In the genomic region with DNA sequence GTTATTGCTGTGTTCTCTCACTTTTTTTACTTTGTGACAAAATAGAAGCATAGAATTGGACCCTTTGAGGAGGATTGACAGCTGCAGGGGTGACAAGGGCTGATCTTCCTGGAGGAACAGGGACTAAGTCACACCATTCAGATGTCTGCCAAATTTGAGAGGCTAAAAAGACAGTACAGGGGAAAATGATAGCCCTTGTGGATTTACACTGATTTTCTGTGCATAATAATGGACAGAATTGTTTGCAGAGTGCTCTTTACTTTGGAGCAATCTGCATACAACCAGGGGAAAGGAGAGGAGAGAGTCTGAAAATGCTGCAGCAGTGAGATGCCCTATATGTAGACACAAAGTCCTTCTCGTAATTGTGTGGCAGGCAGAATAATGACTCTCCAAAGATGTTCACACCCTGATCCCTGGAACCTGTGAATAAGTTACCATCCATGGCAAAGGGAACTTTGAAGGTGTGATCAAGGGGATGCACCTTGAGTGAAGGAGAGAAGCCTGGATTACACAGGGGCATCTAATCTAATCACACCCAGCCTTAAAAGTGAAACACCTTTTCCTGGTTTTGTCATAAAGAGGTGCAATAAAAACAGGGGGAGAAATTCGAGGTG, we compare ENCODE assay signal across 20 cellular contexts.
A peak's percentile ranks its signal among the peaks of the same experiment; 100 is the strongest.
DNase-seq lines count a peak whose midpoint lies in the region; TF ChIP-seq lines count a peak whose summit lies in the region.
"Had no signal": no experiment of that assay in that cellular context is flagged by ENCODE, and none has a peak within 500 bp of the region (broad histone marks: within the 10 kb centered on the region; RNA-seq: fewer than 3 reads in every experiment).

No MANE protein-coding gene starts in this region.

- no peaks in the 10 kb centered on the region for H3K27me3 Mint-ChIP-seq in progenitor cell of endocrine pancreas
- peaks cover 16% of the 10 kb centered on the region for H3K27me3 Mint-ChIP-seq in mesothelial cell of epicardium (ENCODE audit: low read depth)

- H3K9me3 Mint-ChIP-seq in progenitor cell of endocrine pancreas (ENCODE audit: low read depth), result peaks cover 8% of the 10 kb centered on the region
- peaks cover 3% of the 10 kb centered on the region for H3K9me3 Mint-ChIP-seq in mesothelial cell of epicardium

- TF ChIP-seq CTCF in progenitor cell of endocrine pancreas (IDR thresholded peaks at IDR 0.05; ENCODE audit: unreplicated experiment) (no peak), mesothelial cell of epicardium (IDR thresholded peaks at IDR 0.05; ENCODE audit: unreplicated experiment) (no peak)

- H3K4me1 Mint-ChIP-seq in progenitor cell of endocrine pancreas (ENCODE audit: low read depth), result peaks cover 50% of the 10 kb centered on the region
- H3K4me1 Mint-ChIP-seq in mesothelial cell of epicardium, result no peaks in the 10 kb centered on the region

- peak overlapping the region; percentile 96 for H3K27ac ChIP-seq in caudate nucleus (ENCODE audit: low read depth, low read length)
- H3K27ac ChIP-seq: 22Rv1, SK-N-MC had no signal

- H3K36me3 Mint-ChIP-seq in progenitor cell of endocrine pancreas (ENCODE audit: insufficient read depth) (no peaks in the 10 kb centered on the region), mesothelial cell of epicardium (no peaks in the 10 kb centered on the region)

- DNase-seq in NCI-H2081 (lab: John Stamatoyannopoulos, UW) (peak; percentile 21 to 25), NCI-H2081 treated with DMSO at 0.1 percent for 48 hours (lab: John Stamatoyannopoulos, UW) (no peak), caudate nucleus (lab: John Stamatoyannopoulos, UW) (no peak), medulla oblongata (ENCODE audit: extremely low spot score) (peak; percentile 36), superior temporal gyrus (ENCODE audit: extremely low spot score) (peak; percentile 67), progenitor cell of endocrine pancreas (ENCODE audit: low spot score, unreplicated experiment) (no peak), mesothelial cell of epicardium (ENCODE audit: low spot score in 2 of 2, unreplicated experiment in 2 of 2) (no peak), NCI-H187 treated with DMSO at 0.1 percent for 48 hours (lab: John Stamatoyannopoulos, UW) (no peak)
- DNase-seq: BE2C, DMS153, Karpas-422, NCI-H1092, NCI-H1417 treated with DMSO at 0.1 percent for 48 hours, NCI-H2029, NCI-H2171 treated with DMSO at 0.1 percent for 48 hours, NCI-H345, NCI-H510A treated with DMSO at 0.1 percent for 48 hours, SIG-M5 had no signal

- H3K4me3 Mint-ChIP-seq in progenitor cell of endocrine pancreas (ENCODE audit: low read depth) (no peak overlapping the region), mesothelial cell of epicardium (no peak overlapping the region)

- no peak overlapping the region for H3K27ac Mint-ChIP-seq in progenitor cell of endocrine pancreas
- no peak overlapping the region for H3K27ac Mint-ChIP-seq in mesothelial cell of epicardium

Comparison
In these comparisons a context has a peak if more than half of its experiments do, and no peak if none do; other contexts are left out.
1. DNase-seq: peak in NCI-H2081 (2 of 2), medulla oblongata (single experiment) and superior temporal gyrus (single experiment); none in NCI-H2081 treated with DMSO at 0.1 percent for 48 hours (single experiment), caudate nucleus (0 of 61), progenitor cell of endocrine pancreas (single experiment), mesothelial cell of epicardium (0 of 2) and NCI-H187 treated with DMSO at 0.1 percent for 48 hours (single experiment).